25 cellular contexts compared by ENCODE assay signal in the genomic region with DNA sequence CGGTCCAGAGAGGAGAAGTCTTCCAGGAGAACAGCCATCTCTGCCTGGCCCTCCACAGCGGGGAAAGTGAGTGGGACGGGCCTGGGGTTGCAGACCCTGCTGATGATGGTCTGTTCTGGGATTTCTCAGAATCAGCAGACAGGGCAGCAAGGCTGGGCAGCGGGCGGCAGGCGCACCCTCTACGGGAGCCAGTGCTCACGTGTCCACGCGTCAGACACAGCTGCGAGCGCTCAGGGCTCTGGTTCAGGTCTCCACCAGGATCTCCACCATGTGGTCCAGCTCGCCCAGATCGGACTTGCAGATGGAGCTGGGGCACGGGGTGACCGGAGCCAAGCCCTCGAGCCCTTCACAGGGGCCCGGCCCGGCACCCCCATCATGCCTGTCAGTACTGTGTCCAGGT. TPM values are rescaled to one million over a fixed set of nuclear protein-coding genes. Genes with fewer than 3 reads are reported as not detected.
"Had no signal": no experiment of that assay in that cellular context is flagged by ENCODE, and none has a peak within 500 bp of the region (broad histone marks: within the 10 kb centered on the region; RNA-seq: fewer than 3 reads in every experiment).

No MANE protein-coding gene starts in this region.

- H3K4me1 ChIP-seq: parathyroid adenoma, right lobe of liver had no signal

- H3K79me2 ChIP-seq: hepatocyte, parathyroid adenoma had no signal

- H2AFZ ChIP-seq: hepatocyte, parathyroid adenoma had no signal

- H3K27ac ChIP-seq: hepatocyte, parathyroid adenoma, right lobe of liver, skin epidermis, WERI-Rb-1 had no signal

- FAIRE-seq: endometrium had no signal

- DNase-seq: activated CD4-positive, alpha-beta T cell treated with anti-CD3 and anti-CD28 coated beads, Interleukin-2, amount 10 ng/mL, durations not matched to agents 7 days and 5 days; activated CD4-positive, CD25-positive, alpha-beta regulatory T cell treated with anti-CD3 and anti-CD28 coated beads, Interleukin-2, amount 50 U/mL, for 72 hours; activated CD8-positive, alpha-beta T cell treated with anti-CD3 and anti-CD28 coated beads for 36 hours; activated gamma-delta T cell; activated naive CD4-positive, alpha-beta T cell treated with anti-CD3 and anti-CD28 coated beads, Interleukin-2, amount 50 U/mL, for 16 hours; activated naive CD8-positive, alpha-beta T cell treated with anti-CD3 and anti-CD28 coated beads, Interleukin-2, amount 50 U/mL, for 24 hours; foreskin fibroblast; immature natural killer cell; left ventricle myocardium superior; nephron progenitor cell; nucleus accumbens; right lobe of liver; stimulated activated CD4-positive, alpha-beta T cell treated with anti-CD3 and anti-CD28 coated beads, Interleukin-2, amount 100 ng/mL, for 24 hours; stimulated activated naive CD4-positive, alpha-beta T cell; WERI-Rb-1 had no signal

- H3K4me2 ChIP-seq: hepatocyte had no signal

- H3K36me3 ChIP-seq: right lobe of liver, WERI-Rb-1 had no signal

- H3K9ac ChIP-seq: parathyroid adenoma had no signal

- H3K4me3 ChIP-seq: hepatocyte, right lobe of liver, skin epidermis had no signal

- H3K9me3 ChIP-seq: right lobe of liver had no signal

- H3K27me3 ChIP-seq: hepatocyte, right lobe of liver had no signal

RNA-seq across cellular contexts. Expression of a gene that starts 5.5 kb away (rescaled TPM):
- total RNA-seq: activated CD4-positive, alpha-beta T cell treated with anti-CD3 and anti-CD28 coated beads, Interleukin-2, amount 10 ng/mL, durations not matched to agents 7 days and 5 days; activated CD8-positive, alpha-beta T cell treated with anti-CD3 and anti-CD28 coated beads for 36 hours; activated T-helper 1 cell treated with anti-CD3 and anti-CD28 coated beads, Interleukin-12 subunit alpha, Interleukin-12 subunit beta, Interleukin-2, Interleukin-4 antibody, amounts not matched to agents 30 ng/mL and 10 ng/mL and 1 ng/mL, durations not matched to agents 14 hours and 24 hours and 36 hours; cerebellum; epithelial cell of proximal tubule; fibroblast of lung; left ventricle myocardium superior; mononuclear cell; T-helper 2 cell treated with Interferon-gamma antibody and Interleukin-4, amounts not matched to agents 100 ng/mL and 5 ng/mL, for 36 hours had no signal
- polyA plus RNA-seq: fibroblast of lung, immature natural killer cell had no signal
